Comparison of ENCODE assay signal across 8 cellular contexts in genomic region chr17:50344712-50345380, GRCh38. TPM values are rescaled to one million over a fixed set of nuclear protein-coding genes. Genes with fewer than 3 reads are reported as not detected.
DNase-seq lines count a peak whose midpoint lies in the region; ATAC-seq and TF ChIP-seq lines count a peak whose summit lies in the region.

No MANE protein-coding gene starts in this region.

- peaks cover 33% of the 10 kb centered on the region for H3K36me3 Mint-ChIP-seq in activated T-helper 2 cell treated with anti-CD3 and anti-CD28 coated beads, Interferon-gamma antibody, Interleukin-2, Interleukin-4, amounts not matched to agents 10 μg/mL and 5 μg/mL and 100 μg/mL, durations not matched to agents 14 hours and 24 hours and 36 hours (ENCODE audit: low read depth)
- H3K36me3 Mint-ChIP-seq in nephron (ENCODE audit: low read depth), result no peaks in the 10 kb centered on the region

- no peaks in the 10 kb centered on the region for H3K27me3 Mint-ChIP-seq in activated T-helper 2 cell treated with anti-CD3 and anti-CD28 coated beads, Interferon-gamma antibody, Interleukin-2, Interleukin-4, amounts not matched to agents 10 μg/mL and 5 μg/mL and 100 μg/mL, durations not matched to agents 14 hours and 24 hours and 36 hours (ENCODE audit: low read depth)
- peaks cover 3% of the 10 kb centered on the region for H3K27me3 Mint-ChIP-seq in nephron (ENCODE audit: low read depth)

- H3K4me3 Mint-ChIP-seq in activated T-helper 2 cell treated with anti-CD3 and anti-CD28 coated beads, Interferon-gamma antibody, Interleukin-2, Interleukin-4, amounts not matched to agents 10 μg/mL and 5 μg/mL and 100 μg/mL, durations not matched to agents 14 hours and 24 hours and 36 hours (ENCODE audit: low read depth), result peak overlapping the region; percentile 80
- H3K4me3 Mint-ChIP-seq in nephron, result peak overlapping the region; percentile 82 to 90 (median 87)

- TF ChIP-seq POLR2A in uterus (IDR thresholded peaks at IDR 0.05), result no peak

- H3K4me3 ChIP-seq in DND-41 (ENCODE audit: low read depth in 1 of 2, low read length in 2 of 2) (peak overlapping the region in 1 of 2 experiments; percentile 90; a peak in 1 of 4 replicates), Karpas-422 (ENCODE audit: low read length) (peak overlapping the region; percentile 99; the same call in 1 of the 2 replicates), uterus (no peak overlapping the region)

- H3K4me1 ChIP-seq in DND-41 (ENCODE audit: insufficient read depth, low read length) (peaks cover 24% of the 10 kb centered on the region), Karpas-422 (ENCODE audit: low read length) (peaks cover 19% of the 10 kb centered on the region), uterus (peaks cover 0 to 11% of the 10 kb centered on the region in 2 donors)

- no peak overlapping the region for H3K27ac ChIP-seq in DND-41 (ENCODE audit: low read length)
- no peak overlapping the region for H3K27ac ChIP-seq in Karpas-422 (ENCODE audit: low read length)
- no peak overlapping the region for H3K27ac ChIP-seq in uterus

- H3K27me3 ChIP-seq in DND-41 (ENCODE audit: insufficient read depth, low read length, poor library complexity), result no peaks in the 10 kb centered on the region
- H3K27me3 ChIP-seq in Karpas-422 (ENCODE audit: low read length), result no peaks in the 10 kb centered on the region
- no peaks in the 10 kb centered on the region for H3K27me3 ChIP-seq in uterus

- no peaks in the 10 kb centered on the region for H3K9me3 Mint-ChIP-seq in activated T-helper 2 cell treated with anti-CD3 and anti-CD28 coated beads, Interferon-gamma antibody, Interleukin-2, Interleukin-4, amounts not matched to agents 10 μg/mL and 5 μg/mL and 100 μg/mL, durations not matched to agents 14 hours and 24 hours and 36 hours
- H3K9me3 Mint-ChIP-seq in nephron, result peaks cover 8% of the 10 kb centered on the region

- H3K9ac ChIP-seq in DND-41 (ENCODE audit: low read depth, low read length) (peak overlapping the region; percentile 90; the same call in 1 of the 2 replicates), Karpas-422 (ENCODE audit: low read length) (peak overlapping the region; percentile 79)

- peaks cover 31% of the 10 kb centered on the region for H3K4me1 Mint-ChIP-seq in activated T-helper 2 cell treated with anti-CD3 and anti-CD28 coated beads, Interferon-gamma antibody, Interleukin-2, Interleukin-4, amounts not matched to agents 10 μg/mL and 5 μg/mL and 100 μg/mL, durations not matched to agents 14 hours and 24 hours and 36 hours (ENCODE audit: low read depth)
- H3K4me1 Mint-ChIP-seq in nephron, result peaks cover 30% of the 10 kb centered on the region

- H3K9me3 ChIP-seq in DND-41 (ENCODE audit: insufficient read depth, low read length, severe bottlenecking) (no peaks in the 10 kb centered on the region), Karpas-422 (ENCODE audit: low read length) (no peaks in the 10 kb centered on the region), uterus (no peaks in the 10 kb centered on the region)

- no peaks in the 10 kb centered on the region for H3K9me2 ChIP-seq in Karpas-422 (replicated peaks; ENCODE audit: insufficient read depth, low read length)

- DNase-seq in DND-41 (no peak), Karpas-422 (no peak), T-helper 9 cell (no peak), uterus (no peak)
- no peak for DNase-seq in activated T-helper 2 cell treated with anti-CD3 and anti-CD28 coated beads, Interferon-gamma antibody, Interleukin-2, Interleukin-4, amounts not matched to agents 10 μg/mL and 5 μg/mL and 100 μg/mL, durations not matched to agents 14 hours and 24 hours and 36 hours (ENCODE audit: low spot score)

- ATAC-seq in DND-41 (ENCODE audit: insufficient read depth, low read depth), result no peak
- ATAC-seq in GM19463 (IDR thresholded peaks at IDR 0.05; ENCODE audit: unreplicated experiment), result no peak
- ATAC-seq in HG03108 (IDR thresholded peaks at IDR 0.05; ENCODE audit: unreplicated experiment), result no peak

- intact Hi-C loops in activated T-helper 2 cell treated with anti-CD3 and anti-CD28 coated beads, Interferon-gamma antibody, Interleukin-2, Interleukin-4, amounts not matched to agents 10 μg/mL and 5 μg/mL and 100 μg/mL, durations not matched to agents 14 hours and 24 hours and 36 hours (cut with micrococcal nuclease), result loop anchor here (5.0 kb wide), 2 partner anchors 38 to 143 kb away; partner anchors contain the start of gene COL1A1
- intact Hi-C loops in uterus (cut with DNase I; ENCODE audit: low total_unique reads), result no loop called here

- no peak for TF ChIP-seq CTCF in DND-41 (IDR thresholded peaks at IDR 0.05; ENCODE audit: borderline replicate concordance, extremely low read depth, low read length, poor library complexity, severe bottlenecking)
- TF ChIP-seq CTCF in nephron (IDR thresholded peaks at IDR 0.05; ENCODE audit: unreplicated experiment in 3 of 3), result no peak
- no peak for TF ChIP-seq CTCF in uterus (IDR thresholded peaks at IDR 0.05)

- H3K4me2 ChIP-seq in DND-41 (ENCODE audit: insufficient read depth, low read length) (peak overlapping the region; percentile 99), Karpas-422 (ENCODE audit: low read depth, low read length, poor library complexity, severe bottlenecking) (peak overlapping the region; percentile 95)

- peaks cover 34% of the 10 kb centered on the region for H3K79me2 ChIP-seq in DND-41 (ENCODE audit: insufficient read depth, low read length)
- peaks cover 31% of the 10 kb centered on the region for H3K79me2 ChIP-seq in Karpas-422 (ENCODE audit: low read length)

- peaks cover 8% of the 10 kb centered on the region; the same call in 1 of the 2 replicates for H4K20me1 ChIP-seq in DND-41 (ENCODE audit: insufficient read depth, low read length)
- H4K20me1 ChIP-seq in Karpas-422 (ENCODE audit: insufficient read depth, low read depth, low read length), result peaks cover 10% of the 10 kb centered on the region; the same call in 1 of the 2 replicates

- H3K27ac Mint-ChIP-seq in activated T-helper 2 cell treated with anti-CD3 and anti-CD28 coated beads, Interferon-gamma antibody, Interleukin-2, Interleukin-4, amounts not matched to agents 10 μg/mL and 5 μg/mL and 100 μg/mL, durations not matched to agents 14 hours and 24 hours and 36 hours, result peak overlapping the region; percentile 80
- peak overlapping the region in 2 of 3 experiments; percentile 49 to 75 for H3K27ac Mint-ChIP-seq in nephron

- H2AFZ ChIP-seq in DND-41 (ENCODE audit: low read depth, low read length) (peak overlapping the region; percentile 94; the same call in 1 of the 2 replicates), Karpas-422 (ENCODE audit: low read length) (no peak overlapping the region)

- H3K36me3 ChIP-seq in DND-41 (ENCODE audit: insufficient read depth, low read length) (no peaks in the 10 kb centered on the region; the same call in 1 of the 2 replicates), Karpas-422 (ENCODE audit: insufficient read depth, low read length) (no peaks in the 10 kb centered on the region), uterus (no peaks in the 10 kb centered on the region)

RNA-seq across cellular contexts. Expression of gene XYLT2, which starts 1.1 kb away (rescaled TPM):
- 11.4 and 30.4 TPM in 2 replicates for total RNA-seq in Karpas-422 (2014; rRNA removed; shearing (Covaris generic); ENCODE audit: low replicate concordance)
- total RNA-seq in activated T-helper 2 cell treated with anti-CD3 and anti-CD28 coated beads, Interferon-gamma antibody, Interleukin-2, Interleukin-4, amounts not matched to agents 10 μg/mL and 5 μg/mL and 100 μg/mL, durations not matched to agents 14 hours and 24 hours and 36 hours, result 134 and 143 TPM in 2 replicates
- 10 to 100 TPM; 23.5 to 34.0 (median 28.5) TPM for total RNA-seq in uterus

RNA-seq across cellular contexts. Expression of gene MRPL27, which starts 28.1 kb away (rescaled TPM):
- total RNA-seq in Karpas-422 (2014; rRNA removed; shearing (Covaris generic); ENCODE audit: low replicate concordance), result 22.3 and 48.6 TPM in 2 replicates
- 95.2 and 95.6 TPM in 2 replicates for total RNA-seq in activated T-helper 2 cell treated with anti-CD3 and anti-CD28 coated beads, Interferon-gamma antibody, Interleukin-2, Interleukin-4, amounts not matched to agents 10 μg/mL and 5 μg/mL and 100 μg/mL, durations not matched to agents 14 hours and 24 hours and 36 hours
- 10 to 100 TPM; 16.4 to 72.1 (median 45.8) TPM for total RNA-seq in uterus

RNA-seq across cellular contexts. Expression of gene EME1, which starts 28.2 kb away (rescaled TPM):
- 10.6 and 18.8 TPM in 2 replicates for total RNA-seq in Karpas-422 (2014; rRNA removed; shearing (Covaris generic); ENCODE audit: low replicate concordance)
- 26.8 and 28.6 TPM in 2 replicates for total RNA-seq in activated T-helper 2 cell treated with anti-CD3 and anti-CD28 coated beads, Interferon-gamma antibody, Interleukin-2, Interleukin-4, amounts not matched to agents 10 μg/mL and 5 μg/mL and 100 μg/mL, durations not matched to agents 14 hours and 24 hours and 36 hours
- total RNA-seq in uterus, result 1 to 10 TPM in 2 of 4 donors, not detected in 2; 1.7 to 3.4 TPM

RNA-seq across cellular contexts. Expression of gene LRRC59, which starts 52.5 kb away (rescaled TPM):
- 53.3 and 68.0 TPM in 2 replicates for total RNA-seq in Karpas-422 (2014; rRNA removed; shearing (Covaris generic); ENCODE audit: low replicate concordance)
- total RNA-seq in activated T-helper 2 cell treated with anti-CD3 and anti-CD28 coated beads, Interferon-gamma antibody, Interleukin-2, Interleukin-4, amounts not matched to agents 10 μg/mL and 5 μg/mL and 100 μg/mL, durations not matched to agents 14 hours and 24 hours and 36 hours, result 118 and 119 TPM in 2 replicates
- total RNA-seq in uterus, result 10 to 100 TPM; 24.1 to 62.4 (median 47.1) TPM
